Comparison of ENCODE assay signal across 26 cellular contexts in the genomic region with DNA sequence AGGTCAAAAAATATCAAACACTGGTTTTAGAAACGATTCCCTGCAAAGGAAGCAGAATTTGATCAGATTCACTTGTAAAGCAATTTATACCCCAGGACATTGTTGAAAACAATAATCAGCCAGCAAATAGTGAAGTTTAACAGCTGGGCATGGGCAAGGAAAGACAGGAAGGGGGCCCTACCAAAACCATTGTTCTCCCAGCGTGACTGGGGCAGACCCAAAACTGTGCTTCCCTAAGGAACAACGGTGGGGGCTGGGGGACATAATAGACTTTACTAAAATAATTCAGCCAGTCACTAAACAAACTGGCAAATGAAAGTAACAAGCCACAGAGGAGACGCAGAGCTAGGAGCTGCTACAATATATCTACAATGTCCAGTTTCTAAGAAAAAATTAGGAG.
"Had no signal": no experiment of that assay in that cellular context is flagged by ENCODE, and none has a peak within 500 bp of the region (broad histone marks: within the 10 kb centered on the region; RNA-seq: fewer than 3 reads in every experiment).

No MANE protein-coding gene starts in this region.

- H3K4me3 ChIP-seq: ascending aorta, breast epithelium, cardiac muscle cell, colonic mucosa, dorsolateral prefrontal cortex, gastrocnemius medialis, heart left ventricle had no signal

- DNase-seq: activated CD4-positive, alpha-beta memory T cell treated with anti-CD3 and anti-CD28 coated beads for 36 hours; activated CD4-positive, alpha-beta T cell treated with anti-CD3 and anti-CD28 coated beads for 36 hours; activated CD4-positive, alpha-beta T cell treated with anti-CD3 and anti-CD28 coated beads, Interleukin-2, amount 10 ng/mL, durations not matched to agents 24 days and 14 days; activated CD4-positive, CD25-positive, alpha-beta regulatory T cell; activated CD4-positive, CD25-positive, alpha-beta regulatory T cell treated with anti-CD3 and anti-CD28 coated beads, Interleukin-2, amount 50 U/mL, for 72 hours; activated CD8-positive, alpha-beta memory T cell treated with anti-CD3 and anti-CD28 coated beads, Interleukin-2, amount 50 U/mL, for 48 hours; activated gamma-delta T cell; activated naive CD4-positive, alpha-beta T cell; activated naive CD4-positive, alpha-beta T cell treated with anti-CD3 and anti-CD28 coated beads, Interleukin-2, amount 10 ng/mL, durations not matched to agents 7 days and 5 days; activated naive CD8-positive, alpha-beta T cell treated with anti-CD3 and anti-CD28 coated beads, Interleukin-2, amount 10 ng/mL, durations not matched to agents 7 days and 5 days; activated T-cell treated with anti-CD3 and anti-CD28 coated beads for 4 hours; activated T-cell treated with anti-CD3 and anti-CD28 coated beads, Interleukin-2, amount 50 U/mL, for 24 hours; activated T-cell treated with anti-CD3 and anti-CD28 coated beads, Interleukin-2, amount 50 U/mL, for 72 hours; central memory CD4-positive, alpha-beta T cell; cerebellar nuclear complex; colonic mucosa; dorsolateral prefrontal cortex; effector memory CD4-positive, alpha-beta T cell; endodermal cell; foreskin keratinocyte; gastrocnemius medialis; glutamatergic neuron; heart left ventricle had no signal
